In the genomic region with DNA sequence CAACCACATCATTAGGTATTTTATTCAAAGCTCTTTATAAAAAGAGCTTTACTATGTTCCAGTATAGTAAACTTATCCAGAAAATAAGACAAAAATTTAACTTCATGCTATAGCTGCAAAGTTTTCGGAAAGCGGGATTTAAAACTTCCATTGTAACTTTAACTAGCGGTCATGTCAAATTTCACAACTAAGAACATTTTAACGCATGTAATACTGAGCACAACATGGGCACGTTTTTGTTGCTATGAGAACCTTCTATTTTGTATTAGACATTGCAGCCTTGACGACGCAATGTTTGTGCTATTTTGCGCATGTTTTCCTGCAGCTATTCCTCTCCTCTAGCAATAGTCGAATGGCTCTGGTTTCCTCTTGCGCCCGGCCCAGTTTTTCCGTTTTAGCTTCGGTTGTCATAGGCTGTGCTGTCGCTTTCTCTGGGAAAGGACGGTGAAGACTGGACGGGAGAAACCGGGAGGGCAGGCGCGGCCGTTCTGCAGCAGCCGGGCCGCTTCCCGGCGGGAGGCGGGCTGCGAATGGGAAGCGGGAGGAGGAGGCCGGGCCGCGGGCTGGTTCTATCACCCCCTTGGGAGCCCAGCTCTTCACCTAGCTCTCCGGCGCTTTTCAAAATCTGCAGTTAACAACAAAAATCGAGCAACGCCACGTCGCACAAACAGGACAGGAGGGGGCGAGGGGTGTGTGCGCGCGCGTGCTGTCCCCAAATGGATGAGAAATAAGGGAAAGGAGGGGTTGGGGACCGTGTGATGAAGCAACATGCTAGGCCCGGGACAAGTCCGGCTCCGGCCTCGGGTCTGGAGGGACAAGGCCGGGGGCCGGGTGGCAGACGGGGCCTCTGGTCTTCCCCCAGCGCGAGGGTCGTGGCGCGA, we compare ENCODE assay signal across 8 cellular contexts.
DNase-seq lines count a peak whose midpoint lies in the region; ATAC-seq and TF ChIP-seq lines count a peak whose summit lies in the region.

No MANE protein-coding gene starts in this region.

- peak overlapping the region; percentile 95 for H3K27ac ChIP-seq in C4-2B

- peak overlapping the region; percentile 98 for H3K27ac Mint-ChIP-seq in activated CD8-positive, alpha-beta memory T cell treated with anti-CD3 and anti-CD28 coated beads, Interleukin-2, amount 10 ng/mL, durations not matched to agents 7 days and 5 days
- peak overlapping the region; percentile 99 for H3K27ac Mint-ChIP-seq in endothelial cell (ENCODE audit: unreplicated experiment)

- no peaks in the 10 kb centered on the region for H3K27me3 Mint-ChIP-seq in activated CD8-positive, alpha-beta memory T cell treated with anti-CD3 and anti-CD28 coated beads, Interleukin-2, amount 10 ng/mL, durations not matched to agents 7 days and 5 days
- peaks cover 23% of the 10 kb centered on the region for H3K27me3 Mint-ChIP-seq in endothelial cell (ENCODE audit: unreplicated experiment)

- peak; percentile 91 for DNase-seq in NCI-H82 (lab: John Stamatoyannopoulos, UW)
- peak; percentile 66 for DNase-seq in activated CD8-positive, alpha-beta memory T cell treated with anti-CD3 and anti-CD28 coated beads, Interleukin-2, amount 10 ng/mL, durations not matched to agents 7 days and 5 days
- peak; percentile 67 for DNase-seq in endothelial cell (ENCODE audit: low spot score)
- peak; percentile 45 for DNase-seq in middle frontal gyrus (ENCODE audit: extremely low spot score, low spot score)
- peak; percentile 14 to 16 for DNase-seq in stimulated activated CD8-positive, alpha-beta memory T cell treated with anti-CD3 and anti-CD28 coated beads, Interleukin-4, amount 100 ng/mL, for 4 hours (ENCODE audit: low read depth in 2 of 2, low spot score in 1 of 2)

- H3K9me3 Mint-ChIP-seq in activated CD8-positive, alpha-beta memory T cell treated with anti-CD3 and anti-CD28 coated beads, Interleukin-2, amount 10 ng/mL, durations not matched to agents 7 days and 5 days (ENCODE audit: low read depth), result no peaks in the 10 kb centered on the region
- H3K9me3 Mint-ChIP-seq in endothelial cell (ENCODE audit: unreplicated experiment), result no peaks in the 10 kb centered on the region

- CTCF ChIA-PET in activated CD8-positive, alpha-beta memory T cell treated with anti-CD3 and anti-CD28 coated beads, Interleukin-2, amount 10 ng/mL, durations not matched to agents 7 days and 5 days (lab: Charles Lee), result interaction anchor here (0.9 to 2.9 kb wide), 4 partner anchors 73 to 370 kb away, joined by 3 to 11 read pairs (median 10); partner anchors contain the start of gene HNRNPU

- no peak for TF ChIP-seq CTCF in C4-2B (conservative IDR thresholded peaks at IDR 0.05)
- TF ChIP-seq CTCF in endothelial cell (IDR thresholded peaks at IDR 0.05; ENCODE audit: unreplicated experiment), result no peak

- ATAC-seq in GM19395 (IDR thresholded peaks at IDR 0.05; ENCODE audit: unreplicated experiment) (peak; percentile 35), HG03575 (IDR thresholded peaks at IDR 0.05; ENCODE audit: extremely low read depth, insufficient number of reproducible peaks, low FRiP score, unreplicated experiment) (peak; percentile 1)
- peak; percentile 4 for ATAC-seq in activated CD8-positive, alpha-beta memory T cell treated with anti-CD3 and anti-CD28 coated beads, Interleukin-2, amount 10 ng/mL, durations not matched to agents 7 days and 5 days

- peaks cover 1% of the 10 kb centered on the region for H3K36me3 Mint-ChIP-seq in activated CD8-positive, alpha-beta memory T cell treated with anti-CD3 and anti-CD28 coated beads, Interleukin-2, amount 10 ng/mL, durations not matched to agents 7 days and 5 days
- peaks cover 10% of the 10 kb centered on the region for H3K36me3 Mint-ChIP-seq in endothelial cell (ENCODE audit: low read depth, unreplicated experiment)

- peaks cover 16% of the 10 kb centered on the region for H3K4me1 Mint-ChIP-seq in activated CD8-positive, alpha-beta memory T cell treated with anti-CD3 and anti-CD28 coated beads, Interleukin-2, amount 10 ng/mL, durations not matched to agents 7 days and 5 days
- H3K4me1 Mint-ChIP-seq in endothelial cell (ENCODE audit: unreplicated experiment), result peaks cover 29% of the 10 kb centered on the region

- peak overlapping the region; percentile 91 for H3K4me3 Mint-ChIP-seq in activated CD8-positive, alpha-beta memory T cell treated with anti-CD3 and anti-CD28 coated beads, Interleukin-2, amount 10 ng/mL, durations not matched to agents 7 days and 5 days
- peak overlapping the region; percentile 94 for H3K4me3 Mint-ChIP-seq in endothelial cell (ENCODE audit: unreplicated experiment)

Comparison
In these comparisons a context has a peak if more than half of its experiments do, and no peak if none do; other contexts are left out.
1. Peak in every context shown above with its lines: DNase-seq, ATAC-seq and H3K27ac ChIP-seq.
2. DNase-seq: peak in every context shown above with its lines; median percentile 91 in NCI-H82; 67 in endothelial cell; 66 in activated CD8-positive, alpha-beta memory T cell treated with anti-CD3 and anti-CD28 coated beads, Interleukin-2, amount 10 ng/mL, durations not matched to agents 7 days and 5 days; 45 in middle frontal gyrus; 15 in stimulated activated CD8-positive, alpha-beta memory T cell treated with anti-CD3 and anti-CD28 coated beads, Interleukin-4, amount 100 ng/mL, for 4 hours.